ENCODE assay signal across 2 cellular contexts in genomic region chr4:106114284-106114683, GRCh38.
TF ChIP-seq lines count a peak whose summit lies in the region.

No MANE protein-coding gene starts in this region.

TF ChIP-seq in GM23338, 12 proteins besides CTCF, POLR2A, EP300 and RAD21 (continued from another document):
- TF ChIP-seq ETS1 (IDR thresholded peaks at IDR 0.05) (no peak), ZNF331 (CRISPR knock-in tag; IDR thresholded peaks at IDR 0.05; ENCODE audit: low read depth) (no peak), NANOG (IDR thresholded peaks at IDR 0.05; ENCODE audit: borderline replicate concordance) (no peak), ZNF462 (CRISPR knock-in tag; IDR thresholded peaks at IDR 0.05) (no peak), STAT1 (IDR thresholded peaks at IDR 0.05; ENCODE audit: unreplicated experiment) (no peak), POLR2AphosphoS5 (IDR thresholded peaks at IDR 0.05; ENCODE audit: low read depth) (no peak)

TF ChIP-seq in WTC11, 78 proteins besides CTCF, POLR2A, EP300 and RAD21 (continued from another document):
- TF ChIP-seq ZNF532 (CRISPR knock-in tag; IDR thresholded peaks at IDR 0.05; ENCODE audit: borderline replicate concordance) = no peak
- no peak for TF ChIP-seq ZNF263 (CRISPR knock-in tag; IDR thresholded peaks at IDR 0.05; ENCODE audit: low read depth)
- TF ChIP-seq FOXP1 (CRISPR knock-in tag; IDR thresholded peaks at IDR 0.05; ENCODE audit: borderline replicate concordance) = no peak
- no peak for TF ChIP-seq NR1H2 (CRISPR knock-in tag; IDR thresholded peaks at IDR 0.05)
- TF ChIP-seq USF1 (CRISPR knock-in tag; IDR thresholded peaks at IDR 0.05) = no peak
- TF ChIP-seq AFF4 (CRISPR knock-in tag; IDR thresholded peaks at IDR 0.05; ENCODE audit: borderline replicate concordance) = no peak
- TF ChIP-seq SMAD4 (CRISPR knock-in tag; IDR thresholded peaks at IDR 0.05) = no peak
- TF ChIP-seq HMGXB4 (CRISPR knock-in tag; IDR thresholded peaks at IDR 0.05) = no peak
- no peak for TF ChIP-seq MLX (CRISPR knock-in tag; IDR thresholded peaks at IDR 0.05)
